ENCODE assay signal across 16 cellular contexts in genomic region chr14:102584871-102585869, GRCh38. TPM values are rescaled to one million over a fixed set of nuclear protein-coding genes. Genes with fewer than 3 reads are reported as not detected.
DNase-seq lines count a peak whose midpoint lies in the region; ATAC-seq, FAIRE-seq and TF ChIP-seq lines count a peak whose summit lies in the region.
"Had no signal": no experiment of that assay in that cellular context is flagged by ENCODE, and none has a peak within 500 bp of the region (broad histone marks: within the 10 kb centered on the region; RNA-seq: fewer than 3 reads in every experiment).

No MANE protein-coding gene starts in this region.

- DNase-seq in GM23338 (ENCODE audit: low spot score) = peak; percentile 88
- peak; percentile 83 for DNase-seq in RWPE2 (ENCODE audit: low spot score)
- DNase-seq in fibroblast of villous mesenchyme (ENCODE audit: low read depth) = peak; percentile 83
- peak; percentile 26 for DNase-seq in neural crest cell (ENCODE audit: low read depth, low spot score)
- DNase-seq in NCI-H1694 treated with DMSO at 0.1 percent for 48 hours (lab: John Stamatoyannopoulos, UW) = no peak
- no peak for DNase-seq in pancreas
- DNase-seq in superior temporal gyrus (ENCODE audit: extremely low spot score) = no peak
- no peak for DNase-seq in NCI-H524 (lab: John Stamatoyannopoulos, UW)
- DNase-seq: activated CD4-positive, alpha-beta T cell treated with anti-CD3 and anti-CD28 coated beads, Interleukin-2, amount 50 U/mL, for 48 hours; Kasumi-1; kidney; NCI-H2107; stimulated activated CD4-positive, alpha-beta T cell treated with anti-CD3 and anti-CD28 coated beads, Interleukin-2, amount 100 ng/mL, for 24 hours; T-helper 17 cell had no signal

- H3K27ac ChIP-seq in GM23338 (ENCODE audit: low read depth) = 0 out of 2 replicates have a peak overlapping the region, but pooled peaks have one; percentile 32
- peak overlapping the region; percentile 65 for H3K27ac ChIP-seq in RWPE2 (ENCODE audit: poor library complexity, severe bottlenecking)
- H3K27ac ChIP-seq in pancreas = no peak overlapping the region

- H4K20me1 ChIP-seq in GM23338 (replicated peaks; ENCODE audit: insufficient read depth) = no peaks in the 10 kb centered on the region

- H3K27me3 ChIP-seq in GM23338 (ENCODE audit: insufficient read depth) = no peaks in the 10 kb centered on the region
- H3K27me3 ChIP-seq in RWPE2 (ENCODE audit: insufficient read depth, poor library complexity, severe bottlenecking) = no peaks in the 10 kb centered on the region
- no peaks in the 10 kb centered on the region for H3K27me3 ChIP-seq in pancreas

- no peak for FAIRE-seq in pancreas (lab: Jason Lieb, UNC)
- FAIRE-seq: G401.6, kidney had no signal

- 0 out of 2 replicates have a peak overlapping the region, but pooled peaks have one; percentile 38 for H2AFZ ChIP-seq in GM23338

- no peaks in the 10 kb centered on the region for H3K36me3 ChIP-seq in GM23338 (ENCODE audit: insufficient read depth)
- no peaks in the 10 kb centered on the region for H3K36me3 ChIP-seq in RWPE2 (ENCODE audit: low read depth)
- no peaks in the 10 kb centered on the region for H3K36me3 ChIP-seq in pancreas

- no peaks in the 10 kb centered on the region for H3K9me3 ChIP-seq in RWPE2 (ENCODE audit: severe bottlenecking)
- no peaks in the 10 kb centered on the region for H3K9me3 ChIP-seq in pancreas

- peaks cover 25% of the 10 kb centered on the region for H3K4me1 Mint-ChIP-seq in GM23338
- H3K4me1 Mint-ChIP-seq in neural crest cell = peaks cover 21% of the 10 kb centered on the region

- H3K36me3 Mint-ChIP-seq in GM23338 (ENCODE audit: low read depth) = no peaks in the 10 kb centered on the region
- H3K36me3 Mint-ChIP-seq in neural crest cell (ENCODE audit: low read depth) = no peaks in the 10 kb centered on the region

- H3K27me3 Mint-ChIP-seq in GM23338 (ENCODE audit: insufficient read depth, low read depth, poor library complexity) = peaks cover 14% of the 10 kb centered on the region
- no peaks in the 10 kb centered on the region for H3K27me3 Mint-ChIP-seq in neural crest cell (ENCODE audit: low read depth)
- H3K27me3 Mint-ChIP-seq: stimulated activated naive CD8-positive, alpha-beta T cell treated with anti-CD3 and anti-CD28 coated beads, Interleukin-15, Interleukin-2, amounts not matched to agents 100 ng/mL and 50 ng/mL, for 24 hours; T-helper 17 cell had no signal

- H3K9me3 Mint-ChIP-seq in GM23338 (no peaks in the 10 kb centered on the region), neural crest cell (no peaks in the 10 kb centered on the region)
- H3K9me3 Mint-ChIP-seq: stimulated activated naive CD8-positive, alpha-beta T cell treated with anti-CD3 and anti-CD28 coated beads, Interleukin-15, Interleukin-2, amounts not matched to agents 100 ng/mL and 50 ng/mL, for 24 hours had no signal

- H3K4me3 Mint-ChIP-seq in GM23338 (no peak overlapping the region), neural crest cell (peak overlapping the region; percentile 62)
- H3K4me3 Mint-ChIP-seq: stimulated activated naive CD8-positive, alpha-beta T cell treated with anti-CD3 and anti-CD28 coated beads, Interleukin-15, Interleukin-2, amounts not matched to agents 100 ng/mL and 50 ng/mL, for 24 hours; T-helper 17 cell had no signal

- intact Hi-C loops in pancreas (cut with DNase I) = no loop called here

- H3K4me3 ChIP-seq in GM23338 (no peak overlapping the region), RWPE2 (ENCODE audit: severe bottlenecking) (no peak overlapping the region), fibroblast of villous mesenchyme (ENCODE audit: low read depth, low read length) (no peak overlapping the region), pancreas (no peak overlapping the region)

- H3K79me2 ChIP-seq in GM23338 (replicated peaks; ENCODE audit: insufficient read depth) = no peaks in the 10 kb centered on the region

- TF ChIP-seq CTCF in GM23338 (conservative IDR thresholded peaks at IDR 0.05; ENCODE audit: low read depth in 2 of 2) (no peak), RWPE2 (IDR thresholded peaks at IDR 0.05; ENCODE audit: poor library complexity, severe bottlenecking) (no peak), fibroblast of villous mesenchyme (IDR thresholded peaks at IDR 0.05; ENCODE audit: insufficient read depth, low read depth, low read length) (no peak), neural crest cell (conservative IDR thresholded peaks at IDR 0.05) (no peak), pancreas (IDR thresholded peaks at IDR 0.05) (no peak)

- H3F3A ChIP-seq in GM23338 (replicated peaks; ENCODE audit: low read depth) = 0 out of 2 replicates have a peak, but pooled peaks cover 6% of the 10 kb centered on the region

- ATAC-seq in GM23338 = peak; percentile 86
- ATAC-seq in RWPE2 (ENCODE audit: low read depth) = peak; percentile 89
- ATAC-seq in pancreas = no peak
- ATAC-seq: T-helper 17 cell had no signal

- H3K27ac Mint-ChIP-seq in GM23338 (no peak overlapping the region), neural crest cell (ENCODE audit: unreplicated experiment) (peak overlapping the region; percentile 43)
- H3K27ac Mint-ChIP-seq: stimulated activated naive CD8-positive, alpha-beta T cell treated with anti-CD3 and anti-CD28 coated beads, Interleukin-15, Interleukin-2, amounts not matched to agents 100 ng/mL and 50 ng/mL, for 24 hours; T-helper 17 cell had no signal

- 0 out of 2 replicates have a peak overlapping the region, but pooled peaks have one; percentile 26 for H3K4me2 ChIP-seq in GM23338

- H3K4me1 ChIP-seq in GM23338 (ENCODE audit: insufficient read depth) (peaks cover 8% of the 10 kb centered on the region; the same call in 1 of the 2 replicates), RWPE2 (ENCODE audit: insufficient read depth, poor library complexity, severe bottlenecking) (peaks cover 18% of the 10 kb centered on the region), pancreas (no peaks in the 10 kb centered on the region)

- 66 to 71% methylated on average over 24 of the region's 24 CpGs for WGBS in pancreas, 2 donors

- H3K9me2 ChIP-seq in GM23338 (ENCODE audit: insufficient read depth) = no peaks in the 10 kb centered on the region

TF ChIP-seq in GM23338, 12 proteins besides CTCF, POLR2A, EP300 and RAD21 (continues in another document):
- TF ChIP-seq STAT1 (IDR thresholded peaks at IDR 0.05; ENCODE audit: unreplicated experiment) = no peak
- TF ChIP-seq CREB1 (CRISPR knock-in tag; IDR thresholded peaks at IDR 0.05; ENCODE audit: low read depth) = no peak
- TF ChIP-seq ZNF331 (CRISPR knock-in tag; IDR thresholded peaks at IDR 0.05; ENCODE audit: low read depth) = no peak
- TF ChIP-seq POLR2AphosphoS5 (IDR thresholded peaks at IDR 0.05; ENCODE audit: low read depth) = no peak; the same call in 1 of the 2 replicates
- TF ChIP-seq REST (IDR thresholded peaks at IDR 0.05; ENCODE audit: unreplicated experiment) = no peak
- no peak for TF ChIP-seq EZH2 (IDR thresholded peaks at IDR 0.05; ENCODE audit: low read depth, unreplicated experiment)
- no peak for TF ChIP-seq ZNF114 (CRISPR knock-in tag; IDR thresholded peaks at IDR 0.05)
- TF ChIP-seq EZH2phosphoT487 (IDR thresholded peaks at IDR 0.05; ENCODE audit: unreplicated experiment) = no peak

RNA-seq across cellular contexts. Expression of gene RCOR1, which starts 7.3 kb away (rescaled TPM):
- 24.1 and 26.1 TPM in 2 replicates for total RNA-seq in GM23338 (2014; rRNA removed; shearing (Covaris generic))
- polyA plus RNA-seq in GM23338 (2016; fragmentation: Nextera tagmentation; extraction: Ambion mirVana) (7.6 and 8.7 TPM in 2 replicates), pancreas (1 to 10 TPM; 2.8 to 7.2 TPM)
- total RNA-seq in fibroblast of villous mesenchyme (12.6 and 23.7 TPM in 2 replicates), neural crest cell (27.3 and 27.8 TPM in 2 replicates), pancreas (10 to 100 TPM in 1 of 6 donors, 1 to 10 TPM in 5; 4.4 to 13.5 (median 6.8) TPM)

Comparison
In these comparisons a context has a peak if more than half of its experiments do, and no peak if none do; other contexts are left out.
1. ATAC-seq: peak in GM23338 (single experiment) and RWPE2 (single experiment); none in pancreas (0 of 4).
2. DNase-seq: peak in GM23338 (single experiment), RWPE2 (single experiment), fibroblast of villous mesenchyme (single experiment) and neural crest cell (single experiment); none in NCI-H1694 treated with DMSO at 0.1 percent for 48 hours (single experiment), pancreas (0 of 6), superior temporal gyrus (single experiment) and NCI-H524 (0 of 2).
3. H3K27ac ChIP-seq: peak in GM23338 (single experiment) and RWPE2 (single experiment); none in pancreas (0 of 4).